In genomic region chr17:77001487-77001886, GRCh38 we compare ENCODE assay signal across 15 cellular contexts.
"Had no signal": no experiment of that assay in that cellular context is flagged by ENCODE, and none has a peak within 500 bp of the region (broad histone marks: within the 10 kb centered on the region; RNA-seq: fewer than 3 reads in every experiment).

No MANE protein-coding gene starts in this region.

- H3K36me3 ChIP-seq: cardiac muscle cell, left lung, stomach, upper lobe of left lung had no signal

- DNase-seq: activated CD4-positive, alpha-beta T cell treated with anti-CD3 and anti-CD28 coated beads, Interleukin-2, amount 50 U/mL, for 4 hours; activated naive CD4-positive, alpha-beta T cell treated with anti-CD3 and anti-CD28 coated beads, Interleukin-2, amount 10 ng/mL, durations not matched to agents 7 days and 5 days; dorsolateral prefrontal cortex; erythroblast; left lung; nucleus accumbens; stomach; SW 1271; testis; upper lobe of left lung had no signal

- ATAC-seq: activated CD4-positive, CD25-positive, alpha-beta regulatory T cell treated with anti-CD3 and anti-CD28 coated beads, Interleukin-2, amount 50 U/mL, for 24 hours; activated T-helper 17 cell treated with anti-CD3 and anti-CD28 coated beads, Interleukin-2, amount 50 U/mL, for 72 hours; left lung; sciatic nerve had no signal

- H3K9me3 ChIP-seq: left lung, stomach, testis, upper lobe of left lung had no signal

- FAIRE-seq: keratinocyte had no signal

- H3K4me1 ChIP-seq: left lung, stomach, testis, upper lobe of left lung had no signal

- H3K27me3 ChIP-seq: cardiac muscle cell, testis, upper lobe of left lung had no signal

- H3K4me3 ChIP-seq: cardiac muscle cell, dorsolateral prefrontal cortex, left lung, stomach, testis, upper lobe of left lung had no signal

- H3K9me3 Mint-ChIP-seq: activated naive CD4-positive, alpha-beta T cell treated with anti-CD3 and anti-CD28 coated beads, Interleukin-2, amount 10 ng/mL, durations not matched to agents 7 days and 5 days; activated T-helper 17 cell treated with anti-CD3 and anti-CD28 coated beads, Interleukin-2, amount 50 U/mL, for 72 hours had no signal

- H3K27ac ChIP-seq: cardiac muscle cell, dorsolateral prefrontal cortex, left lung, stomach, testis, upper lobe of left lung had no signal

- H3K4me3 Mint-ChIP-seq: activated naive CD4-positive, alpha-beta T cell treated with anti-CD3 and anti-CD28 coated beads, Interleukin-2, amount 10 ng/mL, durations not matched to agents 7 days and 5 days; activated T-helper 17 cell treated with anti-CD3 and anti-CD28 coated beads, Interleukin-2, amount 50 U/mL, for 72 hours had no signal

- H3K27ac Mint-ChIP-seq: activated T-helper 17 cell treated with anti-CD3 and anti-CD28 coated beads, Interleukin-2, amount 50 U/mL, for 72 hours had no signal

- H3K27me3 Mint-ChIP-seq: activated T-helper 17 cell treated with anti-CD3 and anti-CD28 coated beads, Interleukin-2, amount 50 U/mL, for 72 hours had no signal

- H3K36me3 Mint-ChIP-seq: activated naive CD4-positive, alpha-beta T cell treated with anti-CD3 and anti-CD28 coated beads, Interleukin-2, amount 10 ng/mL, durations not matched to agents 7 days and 5 days had no signal
